16 cellular contexts compared by ENCODE assay signal in genomic region chr2:130829020-130829419, GRCh38. TPM values are rescaled to one million over a fixed set of nuclear protein-coding genes. Genes with fewer than 3 reads are reported as not detected.
A peak's percentile ranks its signal among the peaks of the same experiment; 100 is the strongest.
DNase-seq lines count a peak whose midpoint lies in the region; FAIRE-seq and TF ChIP-seq lines count a peak whose summit lies in the region.
"Had no signal": no experiment of that assay in that cellular context is flagged by ENCODE, and none has a peak within 500 bp of the region (broad histone marks: within the 10 kb centered on the region; RNA-seq: fewer than 3 reads in every experiment).

No MANE protein-coding gene starts in this region.

- TF ChIP-seq CTCF in astrocyte (IDR thresholded peaks at IDR 0.05; ENCODE audit: insufficient read depth, low read depth, low read length) (no peak), keratinocyte (optimal IDR thresholded peaks at IDR 0.05 in 1 of 3, IDR thresholded peaks at IDR 0.05 in 1 of 3, conservative IDR thresholded peaks at IDR 0.05 in 1 of 3; ENCODE audit: extremely low read depth in 1 of 3, insufficient read depth in 2 of 3, low read length in 3 of 3) (no peak), adrenal gland (IDR thresholded peaks at IDR 0.05) (no peak), dorsolateral prefrontal cortex (IDR thresholded peaks at IDR 0.05 in 54 of 56, conservative IDR thresholded peaks at IDR 0.05 in 2 of 56; ENCODE audit: low read depth in 1 of 56, partially characterized antibody in 56 of 56) (no peak)

- H3K79me2 ChIP-seq in astrocyte (ENCODE audit: insufficient read depth, low read length) (no peaks in the 10 kb centered on the region), keratinocyte (ENCODE audit: control insufficient read depth, insufficient read depth, low read length) (no peaks in the 10 kb centered on the region)

- no peaks in the 10 kb centered on the region for H3K36me3 Mint-ChIP-seq in astrocyte (ENCODE audit: low read depth, unreplicated experiment)

- H3K27me3 ChIP-seq in astrocyte (ENCODE audit: insufficient read depth, low read length) = no peaks in the 10 kb centered on the region
- no peaks in the 10 kb centered on the region for H3K27me3 ChIP-seq in keratinocyte (ENCODE audit: control insufficient read depth, extremely low read depth, insufficient read depth, low read length)
- no peaks in the 10 kb centered on the region for H3K27me3 ChIP-seq in adrenal gland
- peaks cover 0 to 6% (median 0%) of the 10 kb centered on the region in 45 donors for H3K27me3 ChIP-seq in dorsolateral prefrontal cortex

- H2AFZ ChIP-seq in astrocyte (ENCODE audit: low read depth, low read length) (no peak overlapping the region), keratinocyte (ENCODE audit: control insufficient read depth, low read length) (no peak overlapping the region)

- H3K27me3 Mint-ChIP-seq in astrocyte (ENCODE audit: low read depth, unreplicated experiment) = peaks cover 15% of the 10 kb centered on the region

- no peaks in the 10 kb centered on the region for H3K36me3 ChIP-seq in astrocyte (ENCODE audit: insufficient read depth, low read length)
- H3K36me3 ChIP-seq in keratinocyte (ENCODE audit: control insufficient read depth in 2 of 2, extremely low read depth in 1 of 2, insufficient read depth in 2 of 2, low read length in 2 of 2) = no peaks in the 10 kb centered on the region
- no peaks in the 10 kb centered on the region for H3K36me3 ChIP-seq in adrenal gland (replicated peaks in 1 of 2)

- DNase-seq in ACHN (peak; percentile 10), HTR-8/SVneo (ENCODE audit: insufficient read length, low spot score) (peak; percentile 70), astrocyte (ENCODE audit: low read depth) (peak; percentile 78), keratinocyte (ENCODE audit: low read depth, low spot score) (peak; percentile 94), AG08395 (ENCODE audit: low spot score) (no peak), adrenal gland (no peak), caudate nucleus (lab: John Stamatoyannopoulos, UW) (no peak), dorsolateral prefrontal cortex (no peak)
- DNase-seq: activated CD4-positive, alpha-beta T cell treated with anti-CD3 and anti-CD28 coated beads, Interleukin-2, amount 10 ng/mL, durations not matched to agents 7 days and 5 days; NCI-H510A; occipital lobe had no signal

- dilution Hi-C loops in keratinocyte (cut with MboI; ENCODE audit: extremely low pct_ligation_motif_present, low sequenced_read_pairs) = no loop called here

- peaks cover 42% of the 10 kb centered on the region for H3K4me1 ChIP-seq in astrocyte (ENCODE audit: insufficient read depth, low read length)
- H3K4me1 ChIP-seq in keratinocyte (ENCODE audit: control insufficient read depth, extremely low read depth, insufficient read depth, low read length) = peaks cover 52% of the 10 kb centered on the region
- H3K4me1 ChIP-seq in adrenal gland (replicated peaks in 1 of 2) = no peaks in the 10 kb centered on the region

- in situ Hi-C loops in ACHN (cut with HindIII; ENCODE audit: low pct_ligation_motif_present, low pct_unique_long_range_greater_than_20kb, low sequenced_read_pairs) = no loop called here

- H3K4me3 Mint-ChIP-seq in astrocyte (ENCODE audit: unreplicated experiment) = no peak overlapping the region
- H3K4me3 Mint-ChIP-seq: activated CD4-positive, alpha-beta T cell treated with anti-CD3 and anti-CD28 coated beads, Interleukin-2, amount 10 ng/mL, durations not matched to agents 7 days and 5 days; activated T-helper 1 cell treated with anti-CD3 and anti-CD28 coated beads, Interleukin-12 subunit alpha, Interleukin-12 subunit beta, Interleukin-2, Interleukin-4 antibody, amounts not matched to agents 30 ng/mL and 10 ng/mL and 1 ng/mL, durations not matched to agents 14 hours and 24 hours and 36 hours; stimulated activated naive CD8-positive, alpha-beta T cell treated with anti-CD3 and anti-CD28 coated beads, Interleukin-15, Interleukin-2, amounts not matched to agents 100 ng/mL and 50 ng/mL, for 24 hours; T-helper 1 cell treated with Interleukin-12 subunit alpha and Interleukin-12 subunit beta and Interleukin-4 antibody, amounts not matched to agents 30 μg/mL and 1 μg/mL, for 36 hours had no signal

- H4K20me1 ChIP-seq in astrocyte (ENCODE audit: insufficient read depth, low read length) = no peaks in the 10 kb centered on the region
- no peaks in the 10 kb centered on the region for H4K20me1 ChIP-seq in keratinocyte (ENCODE audit: control insufficient read depth, extremely low read depth, insufficient read depth, low read length)

- 60 to 90% (median 84%) methylated on average over 1 to 10 of the region's 10 CpGs for WGBS in adrenal gland, 4 donors

- H3K9ac ChIP-seq in astrocyte (ENCODE audit: low read length) (no peak overlapping the region), keratinocyte (ENCODE audit: control insufficient read depth, extremely low read depth, insufficient read depth, low read length) (peak overlapping the region; percentile 45)

- peaks cover 44% of the 10 kb centered on the region for H3K4me1 Mint-ChIP-seq in astrocyte (ENCODE audit: low read depth, unreplicated experiment)

- H3K27ac Mint-ChIP-seq in astrocyte (ENCODE audit: unreplicated experiment) = peak overlapping the region; percentile 72
- H3K27ac Mint-ChIP-seq: activated CD4-positive, alpha-beta T cell treated with anti-CD3 and anti-CD28 coated beads, Interleukin-2, amount 10 ng/mL, durations not matched to agents 7 days and 5 days; activated T-helper 1 cell treated with anti-CD3 and anti-CD28 coated beads, Interleukin-12 subunit alpha, Interleukin-12 subunit beta, Interleukin-2, Interleukin-4 antibody, amounts not matched to agents 30 ng/mL and 10 ng/mL and 1 ng/mL, durations not matched to agents 14 hours and 24 hours and 36 hours; stimulated activated naive CD8-positive, alpha-beta T cell treated with anti-CD3 and anti-CD28 coated beads, Interleukin-15, Interleukin-2, amounts not matched to agents 100 ng/mL and 50 ng/mL, for 24 hours; T-helper 1 cell treated with Interleukin-12 subunit alpha and Interleukin-12 subunit beta and Interleukin-4 antibody, amounts not matched to agents 30 μg/mL and 1 μg/mL, for 36 hours had no signal

- H3K4me2 ChIP-seq in astrocyte (ENCODE audit: low read length) (no peak overlapping the region), keratinocyte (ENCODE audit: control insufficient read depth, extremely low read depth, insufficient read depth, low read depth, low read length) (peak overlapping the region; percentile 87)

- H3K27ac ChIP-seq in astrocyte (ENCODE audit: low read depth, low read length) (no peak overlapping the region), keratinocyte (ENCODE audit: control insufficient read depth, insufficient read depth, low read length) (peak overlapping the region; percentile 75), adrenal gland (no peak overlapping the region), caudate nucleus (ENCODE audit: low read depth, low read length) (no peak overlapping the region), dorsolateral prefrontal cortex (no peak overlapping the region)
- H3K27ac ChIP-seq: HL-60 had no signal

- peaks cover 8% of the 10 kb centered on the region for H3K9me1 ChIP-seq in keratinocyte (ENCODE audit: control insufficient read depth, extremely low read depth, insufficient read depth, low read length)

- no peak for TF ChIP-seq POLR2A in adrenal gland (IDR thresholded peaks at IDR 0.05)

- no peak overlapping the region for H3K4me3 ChIP-seq in astrocyte (ENCODE audit: insufficient read depth, low read depth, low read length)
- no peak overlapping the region for H3K4me3 ChIP-seq in keratinocyte (ENCODE audit: control insufficient read depth in 2 of 3, extremely low read depth in 1 of 3, insufficient read depth in 2 of 3, low read depth in 1 of 3, low read length in 3 of 3)
- no peak overlapping the region for H3K4me3 ChIP-seq in adrenal gland
- no peak overlapping the region for H3K4me3 ChIP-seq in dorsolateral prefrontal cortex
- H3K4me3 ChIP-seq: skin epidermis had no signal

- intact Hi-C loops in adrenal gland (cut with DNase I) (no loop called here), dorsolateral prefrontal cortex (cut with DNase I) (loop anchor here in 1 of 2 donors (10.0 kb wide), 1 partner anchor 46 kb away; no protein-coding TSS in a partner anchor)

- H3K9me3 Mint-ChIP-seq in astrocyte (ENCODE audit: unreplicated experiment) = no peaks in the 10 kb centered on the region
- H3K9me3 Mint-ChIP-seq: activated CD4-positive, alpha-beta T cell treated with anti-CD3 and anti-CD28 coated beads, Interleukin-2, amount 10 ng/mL, durations not matched to agents 7 days and 5 days; activated T-helper 1 cell treated with anti-CD3 and anti-CD28 coated beads, Interleukin-12 subunit alpha, Interleukin-12 subunit beta, Interleukin-2, Interleukin-4 antibody, amounts not matched to agents 30 ng/mL and 10 ng/mL and 1 ng/mL, durations not matched to agents 14 hours and 24 hours and 36 hours; stimulated activated naive CD8-positive, alpha-beta T cell treated with anti-CD3 and anti-CD28 coated beads, Interleukin-15, Interleukin-2, amounts not matched to agents 100 ng/mL and 50 ng/mL, for 24 hours; T-helper 1 cell treated with Interleukin-12 subunit alpha and Interleukin-12 subunit beta and Interleukin-4 antibody, amounts not matched to agents 30 μg/mL and 1 μg/mL, for 36 hours had no signal

- H3K9me3 ChIP-seq in astrocyte (ENCODE audit: insufficient read depth, low read depth, low read length) (peaks cover 2% of the 10 kb centered on the region), keratinocyte (ENCODE audit: control insufficient read depth, low read depth, low read length) (no peaks in the 10 kb centered on the region), adrenal gland (replicated peaks in 1 of 3) (no peaks in the 10 kb centered on the region)

- peak; percentile 38 for FAIRE-seq in HTR-8/SVneo (lab: Jason Lieb, UNC)
- FAIRE-seq in astrocyte (lab: Jason Lieb, UNC) = no peak
- FAIRE-seq in keratinocyte (lab: Jason Lieb, UNC) = peak; percentile 80

RNA-seq across cellular contexts. Expression of gene ARHGEF4, which starts 7.7 kb away (rescaled TPM):
- 3.3 and 4.8 TPM in 2 replicates for total RNA-seq in astrocyte
- 22.6 to 40.6 TPM (median 26.2 TPM) in 3 replicates for polyA plus RNA-seq in keratinocyte
- 102 TPM for polyA plus RNA-seq in keratinocyte (2011; ENCODE audit: low read depth)
- 6.9 and 11.2 TPM in 2 replicates for polyA plus RNA-seq in keratinocyte (2011; cell fraction: cytosol; rRNA removed)
- polyA plus RNA-seq in keratinocyte (2011; cell fraction: nucleus; rRNA removed) = 138 and 177 TPM in 2 replicates
- polyA plus RNA-seq in keratinocyte (2012; ENCODE audit: low replicate concordance) = 34.2 and 76.3 TPM in 2 replicates
- polyA minus RNA-seq in keratinocyte = 58.4 to 67.9 TPM (median 64.0 TPM) in 3 replicates
- polyA minus RNA-seq in keratinocyte (2011; cell fraction: cytosol; rRNA and poly(A)+ RNA removed) = 51.4 TPM
- 166 and 173 TPM in 2 replicates for polyA minus RNA-seq in keratinocyte (2011; cell fraction: nucleus; rRNA and poly(A)+ RNA removed)
- total RNA-seq in adrenal gland = 1 to 10 TPM in 7 of 8 donors, under 1 TPM in 1; 0.97 to 8.3 (median 4.2) TPM
- polyA plus RNA-seq in adrenal gland = 10 to 100 TPM in 1 of 3 donors, 1 to 10 TPM in 2; 4.2 to 40.4 (median 6.8) TPM
- total RNA-seq in dorsolateral prefrontal cortex = 100 to 1,000 TPM; 155 to 336 (median 251) TPM

Comparison
In these comparisons a context has a peak if more than half of its experiments do, and no peak if none do; other contexts are left out.
1. DNase-seq: peak in ACHN (single experiment), HTR-8/SVneo (single experiment), astrocyte (single experiment) and keratinocyte (single experiment); none in AG08395 (single experiment), adrenal gland (0 of 7), caudate nucleus (0 of 61) and dorsolateral prefrontal cortex (0 of 10).
2. RNA of gene ARHGEF4, which starts 7.7 kb away (total RNA-seq): 155 to 336 TPM in dorsolateral prefrontal cortex; 0.97 to 8.3 TPM in adrenal gland and 3.3 to 4.8 TPM in astrocyte; every median in the first group is over 10 times any median in the second.